1 cellular context compared by ENCODE assay signal in the genomic region with DNA sequence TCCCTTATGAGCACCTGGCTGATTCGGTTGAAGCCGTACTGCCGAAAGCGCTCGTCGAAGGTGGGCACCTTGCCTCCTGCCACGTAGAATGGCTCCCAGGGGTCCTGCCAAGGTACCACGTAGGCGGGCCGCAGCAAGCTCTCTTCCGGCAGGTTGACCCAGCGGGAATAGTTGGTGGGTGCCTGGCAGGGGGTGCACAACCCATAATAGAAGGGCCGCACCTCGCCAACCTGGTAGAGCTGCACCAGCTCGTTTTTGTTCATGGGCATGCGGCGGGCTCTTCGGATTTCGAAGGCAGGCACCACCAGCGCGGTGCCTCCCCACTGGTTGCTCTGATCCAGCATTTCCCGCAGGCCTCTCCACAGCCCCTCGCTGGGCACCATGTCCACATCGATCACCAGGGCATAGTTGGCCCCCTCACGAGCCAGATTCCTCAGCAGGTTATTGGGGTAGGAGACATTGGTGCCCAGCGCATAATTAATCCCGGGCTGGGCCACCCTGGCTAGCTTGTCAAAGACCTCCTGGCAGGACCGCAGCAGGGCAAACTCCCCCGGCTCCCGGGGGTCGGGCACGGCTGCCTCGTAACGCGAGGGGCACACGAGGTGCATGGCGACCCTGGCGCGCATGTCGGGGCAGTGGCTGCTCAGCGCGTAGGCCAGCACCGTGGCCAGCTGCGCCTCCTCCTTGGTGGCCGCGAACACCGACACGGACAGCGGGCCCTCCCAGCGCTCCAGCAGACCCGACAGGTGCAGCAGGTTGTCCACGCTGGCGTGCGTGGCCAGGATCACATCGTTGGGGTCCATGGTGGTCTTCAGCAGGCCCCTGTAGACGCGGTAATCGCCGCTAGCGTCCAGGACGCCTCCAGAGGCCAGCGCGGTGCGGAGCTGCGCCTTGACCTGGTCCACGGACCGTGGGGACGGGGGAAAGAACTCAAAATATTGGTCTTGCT.
A peak's percentile ranks its signal among the peaks of the same experiment; 100 is the strongest.
TF ChIP-seq lines count a peak whose summit lies in the region.

No MANE protein-coding gene starts in this region.

TF ChIP-seq in HepG2, 621 proteins besides CTCF, POLR2A, EP300 and RAD21 (continued from another document and continues in another):
- TF ChIP-seq, protein P1, sequence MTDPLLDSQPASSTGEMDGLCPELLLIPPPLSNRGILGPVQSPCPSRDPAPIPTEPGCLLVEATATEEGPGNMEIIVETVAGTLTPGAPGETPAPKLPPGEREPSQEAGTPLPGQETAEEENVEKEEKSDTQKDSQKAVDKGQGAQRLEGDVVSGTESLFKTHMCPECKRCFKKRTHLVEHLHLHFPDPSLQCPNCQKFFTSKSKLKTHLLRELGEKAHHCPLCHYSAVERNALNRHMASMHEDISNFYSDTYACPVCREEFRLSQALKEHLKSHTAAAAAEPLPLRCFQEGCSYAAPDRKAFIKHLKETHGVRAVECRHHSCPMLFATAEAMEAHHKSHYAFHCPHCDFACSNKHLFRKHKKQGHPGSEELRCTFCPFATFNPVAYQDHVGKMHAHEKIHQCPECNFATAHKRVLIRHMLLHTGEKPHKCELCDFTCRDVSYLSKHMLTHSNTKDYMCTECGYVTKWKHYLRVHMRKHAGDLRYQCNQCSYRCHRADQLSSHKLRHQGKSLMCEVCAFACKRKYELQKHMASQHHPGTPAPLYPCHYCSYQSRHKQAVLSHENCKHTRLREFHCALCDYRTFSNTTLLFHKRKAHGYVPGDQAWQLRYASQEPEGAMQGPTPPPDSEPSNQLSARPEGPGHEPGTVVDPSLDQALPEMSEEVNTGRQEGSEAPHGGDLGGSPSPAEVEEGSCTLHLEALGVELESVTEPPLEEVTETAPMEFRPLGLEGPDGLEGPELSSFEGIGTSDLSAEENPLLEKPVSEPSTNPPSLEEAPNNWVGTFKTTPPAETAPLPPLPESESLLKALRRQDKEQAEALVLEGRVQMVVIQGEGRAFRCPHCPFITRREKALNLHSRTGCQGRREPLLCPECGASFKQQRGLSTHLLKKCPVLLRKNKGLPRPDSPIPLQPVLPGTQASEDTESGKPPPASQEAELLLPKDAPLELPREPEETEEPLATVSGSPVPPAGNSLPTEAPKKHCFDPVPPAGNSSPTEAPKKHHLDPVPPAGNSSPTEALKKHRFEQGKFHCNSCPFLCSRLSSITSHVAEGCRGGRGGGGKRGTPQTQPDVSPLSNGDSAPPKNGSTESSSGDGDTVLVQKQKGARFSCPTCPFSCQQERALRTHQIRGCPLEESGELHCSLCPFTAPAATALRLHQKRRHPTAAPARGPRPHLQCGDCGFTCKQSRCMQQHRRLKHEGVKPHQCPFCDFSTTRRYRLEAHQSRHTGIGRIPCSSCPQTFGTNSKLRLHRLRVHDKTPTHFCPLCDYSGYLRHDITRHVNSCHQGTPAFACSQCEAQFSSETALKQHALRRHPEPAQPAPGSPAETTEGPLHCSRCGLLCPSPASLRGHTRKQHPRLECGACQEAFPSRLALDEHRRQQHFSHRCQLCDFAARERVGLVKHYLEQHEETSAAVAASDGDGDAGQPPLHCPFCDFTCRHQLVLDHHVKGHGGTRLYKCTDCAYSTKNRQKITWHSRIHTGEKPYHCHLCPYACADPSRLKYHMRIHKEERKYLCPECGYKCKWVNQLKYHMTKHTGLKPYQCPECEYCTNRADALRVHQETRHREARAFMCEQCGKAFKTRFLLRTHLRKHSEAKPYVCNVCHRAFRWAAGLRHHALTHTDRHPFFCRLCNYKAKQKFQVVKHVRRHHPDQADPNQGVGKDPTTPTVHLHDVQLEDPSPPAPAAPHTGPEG (CRISPR knock-in tag; IDR thresholded peaks at IDR 0.05), result 0 out of 2 replicates have a peak, but pooled peaks have one; percentile 12
- TF ChIP-seq PATZ1 (CRISPR knock-in tag; IDR thresholded peaks at IDR 0.05) (no peak), ZNF432 (CRISPR knock-in tag; IDR thresholded peaks at IDR 0.05; ENCODE audit: borderline replicate concordance) (0 out of 2 replicates have a peak, but pooled peaks have one; percentile 46), ZNF382 (CRISPR knock-in tag; IDR thresholded peaks at IDR 0.05; ENCODE audit: borderline replicate concordance) (no peak), SRY (CRISPR knock-in tag; IDR thresholded peaks at IDR 0.05) (0 out of 2 replicates have a peak, but pooled peaks have one; percentile 3), ZNF484 (CRISPR knock-in tag; IDR thresholded peaks at IDR 0.05; ENCODE audit: borderline replicate concordance, low read depth) (0 out of 2 replicates have a peak, but pooled peaks have one; percentile 50), RFXAP (CRISPR knock-in tag; IDR thresholded peaks at IDR 0.05; ENCODE audit: borderline replicate concordance) (peak; percentile 47; the same call in 1 of the 2 replicates), KLF11 (CRISPR knock-in tag; IDR thresholded peaks at IDR 0.05) (no peak), NFIB (CRISPR knock-in tag; IDR thresholded peaks at IDR 0.05; ENCODE audit: borderline replicate concordance) (no peak), CENPX (CRISPR knock-in tag; IDR thresholded peaks at IDR 0.05) (no peak), SPEN (CRISPR knock-in tag; IDR thresholded peaks at IDR 0.05; ENCODE audit: low read depth) (peak; percentile 61; the same call in 1 of the 2 replicates), SAP130 (CRISPR knock-in tag; IDR thresholded peaks at IDR 0.05; ENCODE audit: low read depth) (peak; percentile 46), HOXD1 (CRISPR knock-in tag; IDR thresholded peaks at IDR 0.05) (no peak), CERS6 (CRISPR knock-in tag; IDR thresholded peaks at IDR 0.05) (peak; percentile 81; the same call in 1 of the 2 replicates), ZNF230 (CRISPR knock-in tag; IDR thresholded peaks at IDR 0.05) (no peak), EEA1 (CRISPR knock-in tag; IDR thresholded peaks at IDR 0.05; ENCODE audit: borderline replicate concordance) (0 out of 2 replicates have a peak, but pooled peaks have one; percentile 38), ZNF225 (CRISPR knock-in tag; IDR thresholded peaks at IDR 0.05) (peak; percentile 50; the same call in 1 of the 2 replicates), ZNF713 (CRISPR knock-in tag; IDR thresholded peaks at IDR 0.05) (no peak), HNRNPL (IDR thresholded peaks at IDR 0.05; ENCODE audit: low read depth, low read length) (peak; percentile 60; the same call in 1 of the 2 replicates), ZSCAN21 (CRISPR knock-in tag; IDR thresholded peaks at IDR 0.05; ENCODE audit: borderline replicate concordance) (no peak), ZNF331 (CRISPR knock-in tag; IDR thresholded peaks at IDR 0.05) (peak; percentile 64; the same call in 1 of the 2 replicates), ZFP62 (CRISPR knock-in tag; IDR thresholded peaks at IDR 0.05) (no peak), ZNF615 (CRISPR knock-in tag; IDR thresholded peaks at IDR 0.05; ENCODE audit: borderline replicate concordance) (no peak), SMAD1 (CRISPR knock-in tag; IDR thresholded peaks at IDR 0.05; ENCODE audit: borderline replicate concordance, low read depth) (0 out of 2 replicates have a peak, but pooled peaks have one; percentile 21), ZNF564 (CRISPR knock-in tag; IDR thresholded peaks at IDR 0.05) (peak; percentile 77; the same call in 1 of the 2 replicates), KDM5B (CRISPR knock-in tag; IDR thresholded peaks at IDR 0.05; ENCODE audit: borderline replicate concordance) (peak; percentile 86; the same call in 1 of the 2 replicates), U2AF1 (optimal IDR thresholded peaks at IDR 0.05; ENCODE audit: low read depth, low read length) (no peak), ZBTB2 (CRISPR knock-in tag; IDR thresholded peaks at IDR 0.05; ENCODE audit: low read depth) (peak; percentile 49; the same call in 1 of the 2 replicates), ZNF792 (CRISPR knock-in tag; IDR thresholded peaks at IDR 0.05) (peak; percentile 42; the same call in 1 of the 2 replicates), NFYB (CRISPR knock-in tag; IDR thresholded peaks at IDR 0.05) (no peak), ZNF737 (CRISPR knock-in tag; IDR thresholded peaks at IDR 0.05; ENCODE audit: borderline replicate concordance) (peak; percentile 96; the same call in 1 of the 2 replicates), ZNF136 (CRISPR knock-in tag; IDR thresholded peaks at IDR 0.05; ENCODE audit: low read depth) (peak; percentile 46; the same call in 1 of the 2 replicates), HMG20B (CRISPR knock-in tag; conservative IDR thresholded peaks at IDR 0.05) (no peak), ZNF772 (CRISPR knock-in tag; IDR thresholded peaks at IDR 0.05) (peak; percentile 23; the same call in 1 of the 2 replicates), ZKSCAN8 (CRISPR knock-in tag; IDR thresholded peaks at IDR 0.05; ENCODE audit: borderline replicate concordance) (no peak), ZNF335 (CRISPR knock-in tag; IDR thresholded peaks at IDR 0.05) (no peak), ZNF18 (CRISPR knock-in tag; IDR thresholded peaks at IDR 0.05; ENCODE audit: insufficient replicate concordance) (peak; percentile 55)
- TF ChIP-seq, protein P2, sequence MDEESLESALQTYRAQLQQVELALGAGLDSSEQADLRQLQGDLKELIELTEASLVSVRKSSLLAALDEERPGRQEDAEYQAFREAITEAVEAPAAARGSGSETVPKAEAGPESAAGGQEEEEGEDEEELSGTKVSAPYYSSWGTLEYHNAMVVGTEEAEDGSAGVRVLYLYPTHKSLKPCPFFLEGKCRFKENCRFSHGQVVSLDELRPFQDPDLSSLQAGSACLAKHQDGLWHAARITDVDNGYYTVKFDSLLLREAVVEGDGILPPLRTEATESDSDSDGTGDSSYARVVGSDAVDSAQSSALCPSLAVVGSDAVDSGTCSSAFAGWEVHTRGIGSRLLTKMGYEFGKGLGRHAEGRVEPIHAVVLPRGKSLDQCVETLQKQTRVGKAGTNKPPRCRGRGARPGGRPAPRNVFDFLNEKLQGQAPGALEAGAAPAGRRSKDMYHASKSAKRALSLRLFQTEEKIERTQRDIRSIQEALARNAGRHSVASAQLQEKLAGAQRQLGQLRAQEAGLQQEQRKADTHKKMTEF (CRISPR knock-in tag; IDR thresholded peaks at IDR 0.05), result no peak
- TF ChIP-seq, protein P3, sequence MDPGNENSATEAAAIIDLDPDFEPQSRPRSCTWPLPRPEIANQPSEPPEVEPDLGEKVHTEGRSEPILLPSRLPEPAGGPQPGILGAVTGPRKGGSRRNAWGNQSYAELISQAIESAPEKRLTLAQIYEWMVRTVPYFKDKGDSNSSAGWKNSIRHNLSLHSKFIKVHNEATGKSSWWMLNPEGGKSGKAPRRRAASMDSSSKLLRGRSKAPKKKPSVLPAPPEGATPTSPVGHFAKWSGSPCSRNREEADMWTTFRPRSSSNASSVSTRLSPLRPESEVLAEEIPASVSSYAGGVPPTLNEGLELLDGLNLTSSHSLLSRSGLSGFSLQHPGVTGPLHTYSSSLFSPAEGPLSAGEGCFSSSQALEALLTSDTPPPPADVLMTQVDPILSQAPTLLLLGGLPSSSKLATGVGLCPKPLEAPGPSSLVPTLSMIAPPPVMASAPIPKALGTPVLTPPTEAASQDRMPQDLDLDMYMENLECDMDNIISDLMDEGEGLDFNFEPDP (CRISPR knock-in tag; conservative IDR thresholded peaks at IDR 0.05), result 0 out of 2 replicates have a peak, but pooled peaks have one; percentile 47
- TF ChIP-seq, protein P4, sequence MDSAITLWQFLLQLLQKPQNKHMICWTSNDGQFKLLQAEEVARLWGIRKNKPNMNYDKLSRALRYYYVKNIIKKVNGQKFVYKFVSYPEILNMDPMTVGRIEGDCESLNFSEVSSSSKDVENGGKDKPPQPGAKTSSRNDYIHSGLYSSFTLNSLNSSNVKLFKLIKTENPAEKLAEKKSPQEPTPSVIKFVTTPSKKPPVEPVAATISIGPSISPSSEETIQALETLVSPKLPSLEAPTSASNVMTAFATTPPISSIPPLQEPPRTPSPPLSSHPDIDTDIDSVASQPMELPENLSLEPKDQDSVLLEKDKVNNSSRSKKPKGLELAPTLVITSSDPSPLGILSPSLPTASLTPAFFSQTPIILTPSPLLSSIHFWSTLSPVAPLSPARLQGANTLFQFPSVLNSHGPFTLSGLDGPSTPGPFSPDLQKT (CRISPR knock-in tag; IDR thresholded peaks at IDR 0.05; ENCODE audit: borderline replicate concordance), result no peak
